Comparison of ENCODE assay signal across 21 cellular contexts in genomic region chr11:91972665-91973266, GRCh38.
A peak's percentile ranks its signal among the peaks of the same experiment; 100 is the strongest.
DNase-seq lines count a peak whose midpoint lies in the region; ATAC-seq, FAIRE-seq and TF ChIP-seq lines count a peak whose summit lies in the region.
"Had no signal": no experiment of that assay in that cellular context is flagged by ENCODE, and none has a peak within 500 bp of the region (broad histone marks: within the 10 kb centered on the region; RNA-seq: fewer than 3 reads in every experiment).

No MANE protein-coding gene starts in this region.

- no peaks in the 10 kb centered on the region for H3F3A ChIP-seq in neural progenitor cell (ENCODE audit: low read depth)

- 71% methylated on average over 3 of the region's 3 CpGs for WGBS in liver
- 3% methylated on average over 3 of the region's 3 CpGs for WGBS in HepG2 (ENCODE audit: low lambda C conversion rate)

- no peaks in the 10 kb centered on the region for H3K36me3 ChIP-seq in liver (ENCODE audit: control insufficient read depth in 4 of 4, insufficient read depth in 3 of 4, low read depth in 1 of 4, low read length in 3 of 4)
- no peaks in the 10 kb centered on the region for H3K36me3 ChIP-seq in HepG2 (replicated peaks in 1 of 2; ENCODE audit: control insufficient read depth in 1 of 2, insufficient read depth in 2 of 2, low read length in 2 of 2)
- no peaks in the 10 kb centered on the region for H3K36me3 ChIP-seq in neural progenitor cell
- H3K36me3 ChIP-seq: HAP-1, SJSA1 had no signal

- TF ChIP-seq CTCF in liver (IDR thresholded peaks at IDR 0.05; ENCODE audit: low read depth, low read length, missing input control) (no peak), HepG2 (CRISPR knock-in tag; IDR thresholded peaks at IDR 0.05) (no peak), epithelial cell of proximal tubule (conservative IDR thresholded peaks at IDR 0.05; ENCODE audit: low read depth, low read length) (no peak), neural progenitor cell (IDR thresholded peaks at IDR 0.05) (no peak)

- no peaks in the 10 kb centered on the region for H3K9me3 Mint-ChIP-seq in neural progenitor cell
- peaks cover 6% of the 10 kb centered on the region for H3K9me3 Mint-ChIP-seq in activated naive CD8-positive, alpha-beta T cell treated with anti-CD3 and anti-CD28 coated beads, Interleukin-2, amount 50 U/mL, for 24 hours

- H4K20me1 ChIP-seq in HepG2 (ENCODE audit: insufficient read depth, low read length) (no peaks in the 10 kb centered on the region), neural progenitor cell (ENCODE audit: low read depth) (no peaks in the 10 kb centered on the region)

- no peak for TF ChIP-seq RAD21 in liver (IDR thresholded peaks at IDR 0.05)
- TF ChIP-seq RAD21 in HepG2 (CRISPR knock-in tag; IDR thresholded peaks at IDR 0.05) = no peak

- DNase-seq in HepG2 (ENCODE audit: low spot score) (no peak), epithelial cell of proximal tubule (ENCODE audit: low read depth) (peak; percentile 66), neural progenitor cell (ENCODE audit: low spot score) (peak; percentile 8), NOMO-1 (lab: John Stamatoyannopoulos, UW; ENCODE audit: unreplicated experiment in 2 of 2) (no peak), putamen (ENCODE audit: low spot score) (no peak)
- DNase-seq in activated T-cell treated with anti-CD3 and anti-CD28 coated beads, Interleukin-2, amount 50 U/mL, for 1 hour = no peak
- no peak for DNase-seq in activated naive CD8-positive, alpha-beta T cell treated with anti-CD3 and anti-CD28 coated beads, Interleukin-2, amount 50 U/mL, for 24 hours
- DNase-seq: 8988T, COR-L47, NCI-H1417 treated with DMSO at 0.1 percent for 48 hours, NCI-H187 treated with DMSO at 0.1 percent for 48 hours, NCI-H226, NCI-H524 had no signal

- no peak overlapping the region for H2AFZ ChIP-seq in HepG2 (ENCODE audit: low read length)
- H2AFZ ChIP-seq in neural progenitor cell (replicated peaks) = no peak overlapping the region

- POLR2A ChIA-PET in HepG2 (lab: Yijun Ruan, JAX) = no interaction called here

- H3K27ac Mint-ChIP-seq in neural progenitor cell = no peak overlapping the region
- no peak overlapping the region for H3K27ac Mint-ChIP-seq in activated naive CD8-positive, alpha-beta T cell treated with anti-CD3 and anti-CD28 coated beads, Interleukin-2, amount 50 U/mL, for 24 hours
- H3K27ac Mint-ChIP-seq: B cell, IgD-negative memory B cell had no signal

- TF ChIP-seq POLR2A in HepG2 (IDR thresholded peaks at IDR 0.05; ENCODE audit: insufficient read depth in 1 of 2, low read depth in 2 of 2, low read length in 2 of 2) = no peak

- H3K27ac ChIP-seq in liver (ENCODE audit: low read depth in 1 of 2, low read length in 2 of 2) = no peak overlapping the region
- no peak overlapping the region for H3K27ac ChIP-seq in HepG2 (ENCODE audit: extremely low read length, insufficient read depth, low read length)
- no peak overlapping the region for H3K27ac ChIP-seq in neural progenitor cell
- H3K27ac ChIP-seq: HL-60, SJSA1 had no signal

- no TSS peak for BruUV-seq in HepG2 (replicated peaks; lab: Mats Ljungman, UMichigan)

- H3K4me3 Mint-ChIP-seq in neural progenitor cell = no peak overlapping the region
- no peak overlapping the region for H3K4me3 Mint-ChIP-seq in activated naive CD8-positive, alpha-beta T cell treated with anti-CD3 and anti-CD28 coated beads, Interleukin-2, amount 50 U/mL, for 24 hours
- H3K4me3 Mint-ChIP-seq: B cell, IgD-negative memory B cell had no signal

- H3K4me2 ChIP-seq in HepG2 (ENCODE audit: low read depth, low read length) (no peak overlapping the region), neural progenitor cell (no peak overlapping the region)

- no peaks in the 10 kb centered on the region for H3K36me3 Mint-ChIP-seq in neural progenitor cell
- H3K36me3 Mint-ChIP-seq in activated naive CD8-positive, alpha-beta T cell treated with anti-CD3 and anti-CD28 coated beads, Interleukin-2, amount 50 U/mL, for 24 hours (ENCODE audit: low read depth) = no peaks in the 10 kb centered on the region

- FAIRE-seq in HepG2 (lab: Jason Lieb, UNC) = no peak
- FAIRE-seq: G401.6, HTR-8/SVneo had no signal

- peaks cover 29% of the 10 kb centered on the region for H3K4me1 Mint-ChIP-seq in neural progenitor cell
- H3K4me1 Mint-ChIP-seq in activated naive CD8-positive, alpha-beta T cell treated with anti-CD3 and anti-CD28 coated beads, Interleukin-2, amount 50 U/mL, for 24 hours = no peaks in the 10 kb centered on the region
- H3K4me1 Mint-ChIP-seq: B cell, IgD-negative memory B cell had no signal

- H3K79me2 ChIP-seq in HepG2 (ENCODE audit: insufficient read depth, low read length) = no peaks in the 10 kb centered on the region
- no peaks in the 10 kb centered on the region for H3K79me2 ChIP-seq in neural progenitor cell (ENCODE audit: low read depth)

- no peak overlapping the region for H3K4me3 ChIP-seq in liver (ENCODE audit: low read depth in 1 of 3, low read length in 3 of 3)
- no peak overlapping the region for H3K4me3 ChIP-seq in HepG2 (replicated peaks in 1 of 3; ENCODE audit: insufficient read depth in 1 of 3, low read depth in 2 of 3, low read length in 3 of 3)
- no peak overlapping the region for H3K4me3 ChIP-seq in epithelial cell of proximal tubule (ENCODE audit: low read depth, low read length)
- H3K4me3 ChIP-seq in neural progenitor cell = no peak overlapping the region
- H3K4me3 ChIP-seq: HAP-1, SJSA1 had no signal

- in situ Hi-C loops in HepG2 (cut with HindIII; ENCODE audit: extremely low pct_ligation_motif_present, low pct_unique_long_range_greater_than_20kb) = no loop called here

- intact Hi-C loops in HepG2 (cut with micrococcal nuclease; ENCODE audit: unreplicated experiment) = no loop called here

- no peak for ATAC-seq in HepG2
- ATAC-seq in activated naive CD8-positive, alpha-beta T cell treated with anti-CD3 and anti-CD28 coated beads, Interleukin-2, amount 50 U/mL, for 24 hours = no peak

- no peak for TF ChIP-seq EP300 in HepG2 (IDR thresholded peaks at IDR 0.05; ENCODE audit: low read depth in 2 of 2, low read length in 2 of 2)
- TF ChIP-seq EP300 in HepG2 (CRISPR knock-in tag; IDR thresholded peaks at IDR 0.05; ENCODE audit: borderline replicate concordance) = no peak

- CTCF ChIA-PET in HepG2 (lab: Yijun Ruan, JAX; ENCODE audit: low intra/inter-chr PET ratio, low total read pairs) = no interaction called here

- peaks cover 4% of the 10 kb centered on the region for H3K27me3 Mint-ChIP-seq in neural progenitor cell (ENCODE audit: insufficient read depth, low read depth)
- no peaks in the 10 kb centered on the region for H3K27me3 Mint-ChIP-seq in activated naive CD8-positive, alpha-beta T cell treated with anti-CD3 and anti-CD28 coated beads, Interleukin-2, amount 50 U/mL, for 24 hours
- H3K27me3 Mint-ChIP-seq: B cell, IgD-negative memory B cell had no signal

- no peaks in the 10 kb centered on the region for H3K27me3 ChIP-seq in liver (ENCODE audit: control insufficient read depth in 4 of 4, insufficient read depth in 4 of 4, low read length in 3 of 4)
- no peaks in the 10 kb centered on the region for H3K27me3 ChIP-seq in HepG2 (ENCODE audit: control insufficient read depth in 1 of 2, insufficient read depth in 2 of 2, low read length in 2 of 2)
- no peaks in the 10 kb centered on the region for H3K27me3 ChIP-seq in neural progenitor cell
- H3K27me3 ChIP-seq: SJSA1 had no signal

- no peaks in the 10 kb centered on the region for H3K9me3 ChIP-seq in liver (ENCODE audit: control insufficient read depth in 4 of 4, low read length in 3 of 4)
- peaks cover 60% of the 10 kb centered on the region for H3K9me3 ChIP-seq in HepG2 (ENCODE audit: low read length)
- H3K9me3 ChIP-seq in neural progenitor cell (ENCODE audit: low read depth) = no peaks in the 10 kb centered on the region
- H3K9me3 ChIP-seq: HAP-1, SJSA1 had no signal

- H3K4me1 ChIP-seq in liver (ENCODE audit: control insufficient read depth in 4 of 4, insufficient read depth in 4 of 4, low read length in 3 of 4) (peaks cover under 1 to 2% (median under 1%) of the 10 kb centered on the region in 4 donors), HepG2 (ENCODE audit: insufficient read depth, low read length) (no peaks in the 10 kb centered on the region), neural progenitor cell (peaks cover 8% of the 10 kb centered on the region)
- H3K4me1 ChIP-seq: HAP-1, SJSA1 had no signal

- H3K9ac ChIP-seq in liver (ENCODE audit: low read depth in 1 of 2, low read length in 2 of 2) = no peak overlapping the region
- H3K9ac ChIP-seq in HepG2 (ENCODE audit: insufficient read depth, low read depth, low read length) = no peak overlapping the region
- no peak overlapping the region for H3K9ac ChIP-seq in neural progenitor cell

TF ChIP-seq in liver, 16 proteins besides CTCF, POLR2A, EP300 and RAD21:
- TF ChIP-seq HNF4A (conservative IDR thresholded peaks at IDR 0.05) (peak in 1 of 2 donors; percentile 15), NR2F2 (IDR thresholded peaks at IDR 0.05) (peak; percentile 20), RXRA (IDR thresholded peaks at IDR 0.05) (peak in 1 of 2 donors; percentile 17), JUND (IDR thresholded peaks at IDR 0.05) (no peak)

TF ChIP-seq in HepG2, 621 proteins besides CTCF, POLR2A, EP300 and RAD21:
- TF ChIP-seq SOX5 (CRISPR knock-in tag; IDR thresholded peaks at IDR 0.05; ENCODE audit: borderline replicate concordance) (no peak), SRF (IDR thresholded peaks at IDR 0.05; ENCODE audit: low read depth, low read length) (no peak), SMARCC2 (IDR thresholded peaks at IDR 0.05) (no peak), SETDB1 (CRISPR knock-in tag; IDR thresholded peaks at IDR 0.05; ENCODE audit: borderline replicate concordance) (no peak)
- TF ChIP-seq, protein P1, sequence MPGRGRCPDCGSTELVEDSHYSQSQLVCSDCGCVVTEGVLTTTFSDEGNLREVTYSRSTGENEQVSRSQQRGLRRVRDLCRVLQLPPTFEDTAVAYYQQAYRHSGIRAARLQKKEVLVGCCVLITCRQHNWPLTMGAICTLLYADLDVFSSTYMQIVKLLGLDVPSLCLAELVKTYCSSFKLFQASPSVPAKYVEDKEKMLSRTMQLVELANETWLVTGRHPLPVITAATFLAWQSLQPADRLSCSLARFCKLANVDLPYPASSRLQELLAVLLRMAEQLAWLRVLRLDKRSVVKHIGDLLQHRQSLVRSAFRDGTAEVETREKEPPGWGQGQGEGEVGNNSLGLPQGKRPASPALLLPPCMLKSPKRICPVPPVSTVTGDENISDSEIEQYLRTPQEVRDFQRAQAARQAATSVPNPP (CRISPR knock-in tag; IDR thresholded peaks at IDR 0.05) = no peak

Comparison
In these comparisons a context has a peak if more than half of its experiments do, and no peak if none do; other contexts are left out.
1. DNase-seq: peak in epithelial cell of proximal tubule (single experiment) and neural progenitor cell (single experiment); none in HepG2 (single experiment), NOMO-1 (0 of 2), activated T-cell treated with anti-CD3 and anti-CD28 coated beads, Interleukin-2, amount 50 U/mL, for 1 hour (single experiment), activated naive CD8-positive, alpha-beta T cell treated with anti-CD3 and anti-CD28 coated beads, Interleukin-2, amount 50 U/mL, for 24 hours (single experiment) and putamen (single experiment).